In genomic region chr7:27080844-27081423, GRCh38 we compare ENCODE assay signal across 19 cellular contexts. TPM values are rescaled to one million over a fixed set of nuclear protein-coding genes. Genes with fewer than 3 reads are reported as not detected.
DNase-seq lines count a peak whose midpoint lies in the region; TF ChIP-seq lines count a peak whose summit lies in the region.
"Had no signal": no experiment of that assay in that cellular context is flagged by ENCODE, and none has a peak within 500 bp of the region (broad histone marks: within the 10 kb centered on the region; RNA-seq: fewer than 3 reads in every experiment).

No MANE protein-coding gene starts in this region.

- no peak for TF ChIP-seq EP300 in esophagus muscularis mucosa (IDR thresholded peaks at IDR 0.05)

- no peak for TF ChIP-seq POLR2A in esophagus muscularis mucosa (IDR thresholded peaks at IDR 0.05; ENCODE audit: low read depth)

- intact Hi-C loops in esophagus muscularis mucosa (cut with DNase I): no loop called here

- H3K27me3 ChIP-seq in esophagus muscularis mucosa: no peaks in the 10 kb centered on the region
- H3K27me3 ChIP-seq: brain microvascular endothelial cell, right atrium auricular region had no signal

- H3K4me1 ChIP-seq in HEK293 (ENCODE audit: control insufficient read depth, insufficient read depth, low read length) (peaks cover 2% of the 10 kb centered on the region; the same call in 1 of the 2 replicates), esophagus muscularis mucosa (no peaks in the 10 kb centered on the region)
- H3K4me1 ChIP-seq: lower lobe of right lung, right atrium auricular region had no signal

- in situ Hi-C loops in ACHN (cut with HindIII; ENCODE audit: low pct_ligation_motif_present, low pct_unique_long_range_greater_than_20kb, low sequenced_read_pairs): no loop called here

- H3K36me3 ChIP-seq in HEK293 (ENCODE audit: control insufficient read depth in 2 of 2, insufficient read depth in 1 of 2, low read length in 2 of 2) (no peaks in the 10 kb centered on the region), esophagus muscularis mucosa (no peaks in the 10 kb centered on the region)
- H3K36me3 ChIP-seq: brain microvascular endothelial cell, lower lobe of right lung, right atrium auricular region had no signal

- WGBS in esophagus muscularis mucosa: 82% methylated on average over 4 of the region's 4 CpGs

- no peak overlapping the region for H3K27ac ChIP-seq in HEK293 (ENCODE audit: extremely low read depth, low read depth, low read length)
- H3K27ac ChIP-seq in esophagus muscularis mucosa (replicated peaks in 1 of 4): no peak overlapping the region
- H3K27ac ChIP-seq: brain microvascular endothelial cell, dorsolateral prefrontal cortex, lower lobe of right lung, right atrium auricular region had no signal

- TF ChIP-seq CTCF in HEK293 (tag by site-specific recombination; IDR thresholded peaks at IDR 0.05) (no peak), esophagus muscularis mucosa (IDR thresholded peaks at IDR 0.05) (no peak)

- CTCF ChIA-PET in HEK293 (lab: Yijun Ruan, JAX): no interaction called here

- H3K9me3 ChIP-seq in HEK293 (ENCODE audit: control insufficient read depth, insufficient read depth, low read depth, low read length) (no peaks in the 10 kb centered on the region), esophagus muscularis mucosa (no peaks in the 10 kb centered on the region)
- H3K9me3 ChIP-seq: lower lobe of right lung, right atrium auricular region had no signal

- POLR2A ChIA-PET in HEK293 (lab: Yijun Ruan, JAX): interaction anchor here (1.6 kb wide), 1 partner anchor 10 kb away, joined by 4 read pairs; no protein-coding TSS in a partner anchor

- H3K4me3 ChIP-seq in HEK293 (ENCODE audit: low read depth, low read length) (no peak overlapping the region), esophagus muscularis mucosa (no peak overlapping the region)
- H3K4me3 ChIP-seq: dorsolateral prefrontal cortex, lower lobe of right lung, right atrium auricular region had no signal

- DNase-seq in ACHN: peak; percentile 69
- peak; percentile 75 for DNase-seq in SW480 (ENCODE audit: low spot score)
- DNase-seq in iPS-NIHi7 (ENCODE audit: extremely low spot score): peak; percentile 57
- no peak for DNase-seq in esophagus muscularis mucosa (ENCODE audit: extremely low spot score)
- DNase-seq in NCI-H526 (lab: John Stamatoyannopoulos, UW): no peak
- DNase-seq in SKM-1 (lab: John Stamatoyannopoulos, UW; ENCODE audit: unreplicated experiment): no peak
- DNase-seq in activated naive CD4-positive, alpha-beta T cell treated with Interleukin-2 at 50 U/mL for 16 hours: no peak
- DNase-seq: activated CD8-positive, alpha-beta memory T cell treated with anti-CD3 and anti-CD28 coated beads, Interleukin-2, amount 10 ng/mL, durations not matched to agents 7 days and 5 days; activated naive CD4-positive, alpha-beta T cell treated with anti-CD3 and anti-CD28 coated beads for 36 hours; brain microvascular endothelial cell; dorsolateral prefrontal cortex; GOT3; hypothalamus; lower lobe of right lung; NCI-H146; NCI-H446; stimulated activated CD4-positive, alpha-beta T cell treated with anti-CD3 and anti-CD28 coated beads, Interleukin-1b, Interleukin-23, amount 100 ng/mL, for 48 hours had no signal

TF ChIP-seq in HEK293, 187 proteins besides CTCF, POLR2A, EP300 and RAD21:
- TF ChIP-seq ZNF510 (tag by site-specific recombination; IDR thresholded peaks at IDR 0.05; ENCODE audit: insufficient replicate concordance) (no peak), TRIM28 (IDR thresholded peaks at IDR 0.05; ENCODE audit: borderline replicate concordance, low read length) (0 out of 2 replicates have a peak, but pooled peaks have one; percentile 12), ZNF211 (tag by site-specific recombination; IDR thresholded peaks at IDR 0.05; ENCODE audit: low read depth) (no peak), ZBTB48 (tag by site-specific recombination; IDR thresholded peaks at IDR 0.05) (no peak), ZEB2 (tag by site-specific recombination; IDR thresholded peaks at IDR 0.05) (no peak), ZNF560 (tag by site-specific recombination; IDR thresholded peaks at IDR 0.05; ENCODE audit: borderline replicate concordance) (no peak), KLF10 (tag by site-specific recombination; IDR thresholded peaks at IDR 0.05) (no peak), PRDM10 (tag by site-specific recombination; IDR thresholded peaks at IDR 0.05) (peak; percentile 78), ZNF544 (tag by site-specific recombination; IDR thresholded peaks at IDR 0.05) (no peak), ZNF677 (tag by site-specific recombination; IDR thresholded peaks at IDR 0.05) (no peak), ZBTB17 (tag by site-specific recombination; IDR thresholded peaks at IDR 0.05) (peak; percentile 53; the same call in 1 of the 2 replicates), ZNF626 (tag by site-specific recombination; IDR thresholded peaks at IDR 0.05) (no peak), MZF1 (tag by site-specific recombination; IDR thresholded peaks at IDR 0.05; ENCODE audit: borderline replicate concordance) (no peak), ZNF600 (tag by site-specific recombination; IDR thresholded peaks at IDR 0.05) (no peak), FEZF1 (tag by site-specific recombination; IDR thresholded peaks at IDR 0.05) (no peak), HOXA7 (CRISPR knock-in tag; IDR thresholded peaks at IDR 0.05; ENCODE audit: borderline replicate concordance) (no peak), ZNF433 (tag by site-specific recombination; IDR thresholded peaks at IDR 0.05; ENCODE audit: low read depth) (no peak), PRDM1 (tag by site-specific recombination; IDR thresholded peaks at IDR 0.05) (peak; percentile 96), ZIC2 (tag by site-specific recombination; IDR thresholded peaks at IDR 0.05) (no peak), ZNF701 (tag by site-specific recombination; IDR thresholded peaks at IDR 0.05) (no peak), ZNF184 (tag by site-specific recombination; IDR thresholded peaks at IDR 0.05) (no peak)
- TF ChIP-seq, protein P1, sequence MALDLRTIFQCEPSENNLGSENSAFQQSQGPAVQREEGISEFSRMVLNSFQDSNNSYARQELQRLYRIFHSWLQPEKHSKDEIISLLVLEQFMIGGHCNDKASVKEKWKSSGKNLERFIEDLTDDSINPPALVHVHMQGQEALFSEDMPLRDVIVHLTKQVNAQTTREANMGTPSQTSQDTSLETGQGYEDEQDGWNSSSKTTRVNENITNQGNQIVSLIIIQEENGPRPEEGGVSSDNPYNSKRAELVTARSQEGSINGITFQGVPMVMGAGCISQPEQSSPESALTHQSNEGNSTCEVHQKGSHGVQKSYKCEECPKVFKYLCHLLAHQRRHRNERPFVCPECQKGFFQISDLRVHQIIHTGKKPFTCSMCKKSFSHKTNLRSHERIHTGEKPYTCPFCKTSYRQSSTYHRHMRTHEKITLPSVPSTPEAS (tag by site-specific recombination; IDR thresholded peaks at IDR 0.05): no peak

RNA-seq across cellular contexts. Expression of gene HOXA1, which starts 14.9 kb away (rescaled TPM):
- 1 to 10 TPM in 1 of 4 donors, under 1 TPM in 3; 0.17 to 1.4 (median 0.56) TPM for total RNA-seq in esophagus muscularis mucosa

RNA-seq across cellular contexts. Expression of gene HOXA2, which starts 21.5 kb away (rescaled TPM):
- 1 to 10 TPM; 3.3 to 5.4 (median 4.4) TPM for total RNA-seq in esophagus muscularis mucosa
- total RNA-seq: activated CD8-positive, alpha-beta memory T cell treated with anti-CD3 and anti-CD28 coated beads, Interleukin-2, amount 10 ng/mL, durations not matched to agents 7 days and 5 days; activated naive CD4-positive, alpha-beta T cell treated with anti-CD3 and anti-CD28 coated beads for 36 hours; dorsolateral prefrontal cortex had no signal

RNA-seq across cellular contexts. Expression of gene HOXA4, which starts 49.6 kb away (rescaled TPM):
- total RNA-seq in esophagus muscularis mucosa: 10 to 100 TPM; 12.5 to 26.8 (median 18.1) TPM
- total RNA-seq: activated CD8-positive, alpha-beta memory T cell treated with anti-CD3 and anti-CD28 coated beads, Interleukin-2, amount 10 ng/mL, durations not matched to agents 7 days and 5 days had no signal

Comparison
In these comparisons a context has a peak if more than half of its experiments do, and no peak if none do; other contexts are left out.
1. DNase-seq: peak in ACHN (single experiment), SW480 (single experiment) and iPS-NIHi7 (single experiment); none in esophagus muscularis mucosa (single experiment), NCI-H526 (0 of 2), SKM-1 (single experiment) and activated naive CD4-positive, alpha-beta T cell treated with Interleukin-2 at 50 U/mL for 16 hours (single experiment).